ENCODE assay signal across 29 cellular contexts in the genomic region with DNA sequence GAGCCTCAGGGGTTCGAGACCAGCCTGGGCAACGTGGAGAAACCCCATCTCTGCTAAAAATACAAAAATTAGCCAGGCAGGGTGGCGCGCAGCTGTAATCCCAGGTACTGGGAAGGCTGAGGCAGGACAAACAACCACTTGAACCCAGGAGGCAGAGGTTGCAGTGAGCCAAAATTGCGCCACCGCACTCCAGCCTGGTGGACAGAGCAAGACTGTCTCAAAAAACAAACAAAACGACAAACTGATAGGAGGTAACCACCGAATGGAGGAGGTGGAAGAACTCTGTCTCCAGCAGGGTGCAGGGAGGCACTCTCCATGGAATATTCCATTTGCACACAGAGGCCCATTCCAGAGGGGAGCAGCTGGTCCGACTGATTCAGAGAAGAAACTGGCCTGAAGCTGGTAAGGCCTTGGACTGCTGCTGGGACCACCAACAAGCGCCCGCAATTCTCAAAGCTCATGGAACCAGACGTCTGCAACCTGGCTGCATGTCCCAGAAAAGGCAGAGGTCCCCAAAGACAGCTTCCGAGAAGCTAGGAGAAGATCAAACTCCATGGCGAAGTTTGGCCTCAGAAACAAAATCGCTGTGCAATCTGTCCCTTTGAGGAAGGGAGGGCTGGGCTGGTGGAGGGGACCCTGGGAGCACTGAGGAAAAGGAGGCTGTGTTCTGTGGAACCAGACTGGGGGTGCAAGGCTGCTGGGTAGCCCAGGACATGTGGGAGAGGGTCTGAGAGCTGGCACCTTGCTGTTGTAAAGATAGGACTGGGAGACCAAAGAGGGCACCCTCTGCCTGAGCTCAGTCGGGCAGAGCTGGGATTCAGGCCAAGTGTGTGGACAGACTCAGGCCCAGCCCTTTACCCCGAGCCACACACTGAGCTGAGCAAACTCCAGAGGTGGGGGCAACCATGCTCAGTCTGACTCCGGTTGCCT. TPM values are rescaled to one million over a fixed set of nuclear protein-coding genes. Genes with fewer than 3 reads are reported as not detected.
DNase-seq lines count a peak whose midpoint lies in the region; ATAC-seq, FAIRE-seq and TF ChIP-seq lines count a peak whose summit lies in the region.
"Had no signal": no experiment of that assay in that cellular context is flagged by ENCODE, and none has a peak within 500 bp of the region (broad histone marks: within the 10 kb centered on the region; RNA-seq: fewer than 3 reads in every experiment).

No MANE protein-coding gene starts in this region.

- no peaks in the 10 kb centered on the region for H3K27me3 Mint-ChIP-seq in astrocyte (ENCODE audit: low read depth, unreplicated experiment)
- H3K27me3 Mint-ChIP-seq in immature natural killer cell (ENCODE audit: low read depth in 3 of 3) = no peaks in the 10 kb centered on the region
- H3K27me3 Mint-ChIP-seq: activated T-cell treated with anti-CD3 and anti-CD28 coated beads, Interleukin-2, amount 50 U/mL, for 24 hours; CD4-positive, alpha-beta memory T cell; stimulated activated naive CD8-positive, alpha-beta T cell treated with anti-CD3 and anti-CD28 coated beads, Interleukin-15, amount 100 ng/mL, for 72 hours; T-helper 17 cell had no signal

- no peak for TF ChIP-seq POLR2A in stomach (IDR thresholded peaks at IDR 0.05)

- WGBS in liver = 37% methylated on average over 18 of the region's 18 CpGs
- WGBS in stomach, 5 donors = 77 to 78% (median 78%) methylated on average over 15 to 18 of the region's 18 CpGs

- TF ChIP-seq EP300 in stomach (IDR thresholded peaks at IDR 0.05) = no peak

- H3K4me1 ChIP-seq in left ventricle myocardium inferior (no peaks in the 10 kb centered on the region), astrocyte (ENCODE audit: insufficient read depth, low read length) (no peaks in the 10 kb centered on the region), liver (ENCODE audit: control insufficient read depth in 4 of 4, insufficient read depth in 4 of 4, low read length in 3 of 4) (peaks cover 25 to 72% (median 48%) of the 10 kb centered on the region in 4 donors), subcutaneous abdominal adipose tissue (ENCODE audit: control insufficient read depth in 5 of 5, insufficient read depth in 5 of 5, low read length in 5 of 5) (peaks cover 0 to 13% (median 12%) of the 10 kb centered on the region in 5 donors), stomach (no peaks in the 10 kb centered on the region)
- H3K4me1 ChIP-seq: adrenal gland had no signal

- H3K4me3 Mint-ChIP-seq in astrocyte (ENCODE audit: unreplicated experiment) (no peak overlapping the region), immature natural killer cell (no peak overlapping the region)
- H3K4me3 Mint-ChIP-seq: activated T-cell treated with anti-CD3 and anti-CD28 coated beads, Interleukin-2, amount 50 U/mL, for 24 hours; CD4-positive, alpha-beta memory T cell; HFFc6; stimulated activated naive CD8-positive, alpha-beta T cell treated with anti-CD3 and anti-CD28 coated beads, Interleukin-15, amount 100 ng/mL, for 72 hours; T-helper 17 cell had no signal

- peak; percentile 60 for DNase-seq in Right ventricle myocardium inferior (ENCODE audit: missing footprints)
- DNase-seq in left ventricle myocardium inferior = no peak
- no peak for DNase-seq in astrocyte (ENCODE audit: low read depth)
- DNase-seq in immature natural killer cell = no peak
- DNase-seq in stomach = no peak
- DNase-seq: activated CD4-positive, alpha-beta T cell treated with anti-CD3 and anti-CD28 coated beads for 4 hours; activated T-cell treated with anti-CD3 and anti-CD28 coated beads, Interleukin-2, amount 50 U/mL, for 24 hours; AML-193; brain microvascular endothelial cell; CD4-positive, alpha-beta memory T cell; DMS 273 treated with DMSO at 0.1 percent for 48 hours; effector CD8-positive, alpha-beta T cell; EL; glutamatergic neuron; HFFc6; NCI-H510A; stimulated activated CD8-positive, alpha-beta memory T cell treated with anti-CD3 and anti-CD28 coated beads, Interleukin-4, amount 100 ng/mL, for 48 hours; stimulated activated naive CD8-positive, alpha-beta T cell treated with anti-CD3 and anti-CD28 coated beads, Interleukin-15, amount 100 ng/mL, for 72 hours; T-helper 17 cell had no signal

- peaks cover 4% of the 10 kb centered on the region for H4K20me1 ChIP-seq in astrocyte (ENCODE audit: insufficient read depth, low read length)

- H3K36me3 ChIP-seq in left ventricle myocardium inferior (peaks cover 41% of the 10 kb centered on the region), astrocyte (ENCODE audit: insufficient read depth, low read length) (no peaks in the 10 kb centered on the region), liver (ENCODE audit: control insufficient read depth in 4 of 4, insufficient read depth in 3 of 4, low read depth in 1 of 4, low read length in 3 of 4) (no peaks in the 10 kb centered on the region), subcutaneous abdominal adipose tissue (ENCODE audit: control insufficient read depth in 5 of 5, insufficient read depth in 5 of 5, low read length in 5 of 5) (peaks cover 0 to 38% (median 25%) of the 10 kb centered on the region in 5 donors), stomach (peaks cover 6 to 69% (median 45%) of the 10 kb centered on the region in 4 donors)
- H3K36me3 ChIP-seq: adrenal gland, brain microvascular endothelial cell had no signal

- ATAC-seq in Right ventricle myocardium inferior (peak; percentile 61), SK-N-SH treated with all-trans-retinoic acid at 6 μM for 48 hours (no peak)
- ATAC-seq: stimulated activated naive CD8-positive, alpha-beta T cell treated with anti-CD3 and anti-CD28 coated beads, Interleukin-15, amount 100 ng/mL, for 72 hours; T-helper 17 cell had no signal

- TF ChIP-seq RAD21 in liver (IDR thresholded peaks at IDR 0.05) = peak; percentile 44 to 61

- H3K36me3 Mint-ChIP-seq in astrocyte (ENCODE audit: low read depth, unreplicated experiment) (peaks cover 10% of the 10 kb centered on the region), immature natural killer cell (peaks cover 3 to 10% (median 3%) of the 10 kb centered on the region in 3 donors)

- H3K27me3 ChIP-seq in left ventricle myocardium inferior (ENCODE audit: low read depth) (no peaks in the 10 kb centered on the region), astrocyte (ENCODE audit: insufficient read depth, low read length) (no peaks in the 10 kb centered on the region), liver (ENCODE audit: control insufficient read depth in 4 of 4, insufficient read depth in 4 of 4, low read length in 3 of 4) (no peaks in the 10 kb centered on the region), subcutaneous abdominal adipose tissue (ENCODE audit: control insufficient read depth in 5 of 5, insufficient read depth in 4 of 5, low read length in 5 of 5) (no peaks in the 10 kb centered on the region), stomach (no peaks in the 10 kb centered on the region)
- H3K27me3 ChIP-seq: adrenal gland, brain microvascular endothelial cell, tibial nerve had no signal

- no peak overlapping the region for H3K4me3 ChIP-seq in left ventricle myocardium inferior
- no peak overlapping the region for H3K4me3 ChIP-seq in astrocyte (ENCODE audit: insufficient read depth, low read depth, low read length)
- peak overlapping the region in 1 of 3 donors; percentile 16 for H3K4me3 ChIP-seq in liver (ENCODE audit: low read depth in 1 of 3, low read length in 3 of 3)
- no peak overlapping the region for H3K4me3 ChIP-seq in subcutaneous abdominal adipose tissue (ENCODE audit: low read depth in 1 of 5, low read length in 5 of 5)
- no peak overlapping the region for H3K4me3 ChIP-seq in stomach
- H3K4me3 ChIP-seq: adrenal gland, SK-N-MC, skin epidermis, tibial nerve had no signal

- intact Hi-C loops in Right ventricle myocardium inferior (cut with DNase I) = no loop called here
- intact Hi-C loops in left ventricle myocardium inferior (cut with micrococcal nuclease) = no loop called here
- intact Hi-C loops in stomach (cut with DNase I; ENCODE audit: low total_unique reads) = no loop called here

- H3K9me3 ChIP-seq in left ventricle myocardium inferior (replicated peaks) (no peaks in the 10 kb centered on the region), astrocyte (ENCODE audit: insufficient read depth, low read depth, low read length) (no peaks in the 10 kb centered on the region), liver (ENCODE audit: control insufficient read depth in 4 of 4, low read length in 3 of 4) (no peaks in the 10 kb centered on the region), subcutaneous abdominal adipose tissue (ENCODE audit: control insufficient read depth in 5 of 5, low read length in 5 of 5) (no peaks in the 10 kb centered on the region), stomach (no peaks in the 10 kb centered on the region)
- H3K9me3 ChIP-seq: adrenal gland, tibial nerve had no signal

- H3K79me2 ChIP-seq in astrocyte (ENCODE audit: insufficient read depth, low read length) = no peaks in the 10 kb centered on the region

- FAIRE-seq in astrocyte (lab: Jason Lieb, UNC) = no peak
- FAIRE-seq: GM12891 had no signal

- H3K9me3 Mint-ChIP-seq in astrocyte (ENCODE audit: unreplicated experiment) (no peaks in the 10 kb centered on the region), immature natural killer cell (no peaks in the 10 kb centered on the region)
- H3K9me3 Mint-ChIP-seq: activated T-cell treated with anti-CD3 and anti-CD28 coated beads, Interleukin-2, amount 50 U/mL, for 24 hours; CD4-positive, alpha-beta memory T cell; HFFc6; stimulated activated naive CD8-positive, alpha-beta T cell treated with anti-CD3 and anti-CD28 coated beads, Interleukin-15, amount 100 ng/mL, for 72 hours had no signal

- H3K27ac ChIP-seq in left ventricle myocardium inferior (replicated peaks) = no peak overlapping the region
- no peak overlapping the region for H3K27ac ChIP-seq in astrocyte (ENCODE audit: low read depth, low read length)
- H3K27ac ChIP-seq in liver (ENCODE audit: low read depth in 1 of 2, low read length in 2 of 2) = peak overlapping the region; percentile 97 to 98
- H3K27ac ChIP-seq in subcutaneous abdominal adipose tissue (ENCODE audit: low read depth, low read length) = peak overlapping the region; percentile 16
- H3K27ac ChIP-seq in stomach = no peak overlapping the region
- H3K27ac ChIP-seq: adrenal gland, brain microvascular endothelial cell, epithelial cell of prostate, HL-60, SK-N-MC, skin epidermis, tibial nerve had no signal

- H3K27ac Mint-ChIP-seq in astrocyte (ENCODE audit: unreplicated experiment) (peak overlapping the region; percentile 58), immature natural killer cell (no peak overlapping the region)
- H3K27ac Mint-ChIP-seq: activated T-cell treated with anti-CD3 and anti-CD28 coated beads, Interleukin-2, amount 50 U/mL, for 24 hours; HFFc6; T-helper 17 cell had no signal

- H3K9ac ChIP-seq in astrocyte (ENCODE audit: low read length) (no peak overlapping the region), liver (ENCODE audit: low read depth in 1 of 2, low read length in 2 of 2) (peak overlapping the region; percentile 61 to 91), subcutaneous abdominal adipose tissue (ENCODE audit: low read length in 5 of 5) (no peak overlapping the region)

- no peak overlapping the region for H2AFZ ChIP-seq in astrocyte (ENCODE audit: low read depth, low read length)

- no peak overlapping the region for H3K4me2 ChIP-seq in astrocyte (ENCODE audit: low read length)

- TF ChIP-seq CTCF in left ventricle myocardium inferior (IDR thresholded peaks at IDR 0.05; ENCODE audit: borderline replicate concordance) = no peak
- no peak for TF ChIP-seq CTCF in astrocyte (IDR thresholded peaks at IDR 0.05; ENCODE audit: insufficient read depth, low read depth, low read length)
- no peak for TF ChIP-seq CTCF in liver (IDR thresholded peaks at IDR 0.05; ENCODE audit: low read depth, low read length, missing input control)
- TF ChIP-seq CTCF in stomach (IDR thresholded peaks at IDR 0.05) = no peak

- H3K4me1 Mint-ChIP-seq in astrocyte (ENCODE audit: low read depth, unreplicated experiment) = peaks cover 3% of the 10 kb centered on the region
- peaks cover 2 to 6% of the 10 kb centered on the region in 2 donors for H3K4me1 Mint-ChIP-seq in immature natural killer cell

RNA-seq across cellular contexts. Expression of gene SLC25A42, which starts 35.2 kb away (rescaled TPM):
- total RNA-seq in Right ventricle myocardium inferior (30.9 TPM), left ventricle myocardium inferior (27.2 TPM), astrocyte (7.6 and 7.9 TPM in 2 replicates), liver (10 to 100 TPM; 24.7 to 79.7 TPM), stomach (10 to 100 TPM in 1 of 5 donors, 1 to 10 TPM in 4; 5.1 to 54.8 (median 6.7) TPM)
- polyA plus RNA-seq in liver (10 to 100 TPM; 40.7 to 89.6 TPM), immature natural killer cell (10 to 100 TPM; 10.4 to 24.8 (median 12.9) TPM), stomach (1 to 10 TPM; 3.7 to 7.3 (median 6.7) TPM)

RNA-seq across cellular contexts. Expression of gene TMEM161A, which starts 39.3 kb away (rescaled TPM):
- 23.5 TPM for total RNA-seq in Right ventricle myocardium inferior
- total RNA-seq in left ventricle myocardium inferior = 22.9 TPM
- 27.2 and 33.8 TPM in 2 replicates for total RNA-seq in astrocyte
- 10 to 100 TPM; 13.1 to 22.7 TPM for total RNA-seq in liver
- polyA plus RNA-seq in liver = 10 to 100 TPM; 25.3 to 27.1 TPM
- polyA plus RNA-seq in immature natural killer cell = 10 to 100 TPM; 22.0 to 44.4 (median 32.3) TPM
- 10 to 100 TPM in 4 of 5 donors, 1 to 10 TPM in 1; 6.4 to 59.5 (median 15.9) TPM for total RNA-seq in stomach
- 10 to 100 TPM; 11.2 to 30.0 (median 11.8) TPM for polyA plus RNA-seq in stomach

Comparison
In these comparisons a context has a peak if more than half of its experiments do, and no peak if none do; other contexts are left out.
1. H3K27ac ChIP-seq: peak in liver (2 of 2) and subcutaneous abdominal adipose tissue (single experiment); none in left ventricle myocardium inferior (single experiment), astrocyte (single experiment) and stomach (0 of 5).
2. H3K9ac ChIP-seq: peak in liver (2 of 2); none in astrocyte (single experiment) and subcutaneous abdominal adipose tissue (0 of 5).